Comparison of ENCODE assay signal across 20 cellular contexts in genomic region chrX:41421071-41421729, GRCh38. TPM values are rescaled to one million over a fixed set of nuclear protein-coding genes. Genes with fewer than 3 reads are reported as not detected.
DNase-seq lines count a peak whose midpoint lies in the region; ATAC-seq and TF ChIP-seq lines count a peak whose summit lies in the region.
"Had no signal": no experiment of that assay in that cellular context is flagged by ENCODE, and none has a peak within 500 bp of the region (broad histone marks: within the 10 kb centered on the region; RNA-seq: fewer than 3 reads in every experiment).

No MANE protein-coding gene starts in this region.

- 24% methylated on average over 12 of the region's 12 CpGs for WGBS in prostate gland

- H3K36me3 ChIP-seq in prostate gland (no peaks in the 10 kb centered on the region), HAP-1 (replicated peaks) (no peaks in the 10 kb centered on the region)
- H3K36me3 ChIP-seq: neutrophil, stomach, WERI-Rb-1 had no signal

- DNase-seq in activated T-cell treated with anti-CD3 and anti-CD28 coated beads, Interleukin-2, amount 50 U/mL, for 4 hours, result no peak
- no peak for DNase-seq in activated T-cell treated with anti-CD3 and anti-CD28 coated beads, Interleukin-2, amount 50 U/mL, for 48 hours
- DNase-seq in HFFc6, result no peak
- DNase-seq in dorsolateral prefrontal cortex, result no peak
- DNase-seq in prostate gland (ENCODE audit: low spot score), result peak; percentile 21
- no peak for DNase-seq in HAP-1 (ENCODE audit: low spot score in 2 of 2)
- DNase-seq: activated T-cell treated with anti-CD3 and anti-CD28 coated beads for 4 hours, aorta, foreskin fibroblast, H7, NCI-H1092 treated with DMSO at 0.1 percent for 48 hours, stomach, WERI-Rb-1 had no signal

- H3K9me3 Mint-ChIP-seq in activated T-cell treated with anti-CD3 and anti-CD28 coated beads, Interleukin-2, amount 50 U/mL, for 4 hours, result no peaks in the 10 kb centered on the region
- no peaks in the 10 kb centered on the region for H3K9me3 Mint-ChIP-seq in HFFc6
- H3K9me3 Mint-ChIP-seq: IgD-negative memory B cell, memory B cell had no signal

- H3K27ac ChIP-seq in dorsolateral prefrontal cortex (no peak overlapping the region), prostate gland (no peak overlapping the region)
- H3K27ac ChIP-seq: neutrophil, SK-N-MC, stomach, WERI-Rb-1 had no signal

- no peak for ATAC-seq in activated T-cell treated with anti-CD3 and anti-CD28 coated beads, Interleukin-2, amount 50 U/mL, for 4 hours
- ATAC-seq in HG02885 (IDR thresholded peaks at IDR 0.05; ENCODE audit: poor library complexity, unreplicated experiment) (no peak), GM21390 (IDR thresholded peaks at IDR 0.05; ENCODE audit: unreplicated experiment) (no peak)

- TF ChIP-seq POLR2A in prostate gland (IDR thresholded peaks at IDR 0.05), result no peak

- H3K4me3 Mint-ChIP-seq in activated T-cell treated with anti-CD3 and anti-CD28 coated beads, Interleukin-2, amount 50 U/mL, for 4 hours, result peak overlapping the region; percentile 31
- H3K4me3 Mint-ChIP-seq in HFFc6, result peak overlapping the region; percentile 57; the same call in 1 of the 2 replicates
- H3K4me3 Mint-ChIP-seq: IgD-negative memory B cell, memory B cell had no signal

- H3K36me3 Mint-ChIP-seq in activated T-cell treated with anti-CD3 and anti-CD28 coated beads, Interleukin-2, amount 50 U/mL, for 4 hours (ENCODE audit: insufficient read depth), result no peaks in the 10 kb centered on the region
- no peaks in the 10 kb centered on the region for H3K36me3 Mint-ChIP-seq in HFFc6 (ENCODE audit: low read depth)
- H3K36me3 Mint-ChIP-seq: IgD-negative memory B cell, memory B cell had no signal

- no peak overlapping the region for H3K27ac Mint-ChIP-seq in HFFc6
- H3K27ac Mint-ChIP-seq: IgD-negative memory B cell, memory B cell had no signal

- no peaks in the 10 kb centered on the region for H3K4me1 Mint-ChIP-seq in activated T-cell treated with anti-CD3 and anti-CD28 coated beads, Interleukin-2, amount 50 U/mL, for 4 hours (ENCODE audit: low read depth)
- H3K4me1 Mint-ChIP-seq in HFFc6 (ENCODE audit: low read depth), result no peaks in the 10 kb centered on the region
- H3K4me1 Mint-ChIP-seq: IgD-negative memory B cell, memory B cell had no signal

- no peaks in the 10 kb centered on the region for H3K4me1 ChIP-seq in prostate gland (replicated peaks)
- no peaks in the 10 kb centered on the region for H3K4me1 ChIP-seq in HAP-1
- H3K4me1 ChIP-seq: stomach had no signal

- H3K4me3 ChIP-seq in dorsolateral prefrontal cortex (peak overlapping the region in 30 of 59 donors; percentile 2 to 52 (median 26)), prostate gland (no peak overlapping the region), HAP-1 (no peak overlapping the region)
- H3K4me3 ChIP-seq: SK-N-MC had no signal

- intact Hi-C loops in dorsolateral prefrontal cortex (cut with DNase I), result no loop called here
- intact Hi-C loops in prostate gland (cut with DNase I), result no loop called here

- in situ Hi-C loops in HAP-1 (cut with MboI; ENCODE audit: low sequenced_read_pairs), result no loop called here

- H3K9me3 ChIP-seq in prostate gland, result no peaks in the 10 kb centered on the region
- H3K9me3 ChIP-seq in HAP-1, result no peaks in the 10 kb centered on the region
- H3K9me3 ChIP-seq: neutrophil, stomach had no signal

- H3K27me3 ChIP-seq in dorsolateral prefrontal cortex, result peaks cover 0 to 74% (median 16%) of the 10 kb centered on the region in 45 donors
- no peaks in the 10 kb centered on the region for H3K27me3 ChIP-seq in prostate gland (replicated peaks; ENCODE audit: insufficient read depth)
- no peaks in the 10 kb centered on the region for H3K27me3 ChIP-seq in HAP-1 (ENCODE audit: low read depth)
- H3K27me3 ChIP-seq: neutrophil had no signal

- H3K27me3 Mint-ChIP-seq in activated T-cell treated with anti-CD3 and anti-CD28 coated beads, Interleukin-2, amount 50 U/mL, for 4 hours (ENCODE audit: low read depth), result no peaks in the 10 kb centered on the region
- no peaks in the 10 kb centered on the region; the same call in 1 of the 2 replicates for H3K27me3 Mint-ChIP-seq in HFFc6 (ENCODE audit: insufficient read depth)
- H3K27me3 Mint-ChIP-seq: memory B cell had no signal

- TF ChIP-seq CTCF in HFFc6 (IDR thresholded peaks at IDR 0.05), result no peak
- no peak for TF ChIP-seq CTCF in dorsolateral prefrontal cortex (IDR thresholded peaks at IDR 0.05 in 54 of 56, conservative IDR thresholded peaks at IDR 0.05 in 2 of 56; ENCODE audit: low read depth in 1 of 56, partially characterized antibody in 56 of 56)
- no peak for TF ChIP-seq CTCF in prostate gland (IDR thresholded peaks at IDR 0.05)

RNA-seq across cellular contexts. Expression of gene NYX, which starts 25.9 kb away (rescaled TPM):
- total RNA-seq in activated T-cell treated with anti-CD3 and anti-CD28 coated beads, Interleukin-2, amount 50 U/mL, for 4 hours, result not detected
- total RNA-seq in HFFc6 (2021; fragmentation: NEBNext Ultra II Directional; extraction: Animal tissue kit (Norgen Biotek cat#: 25700)), result not detected
- total RNA-seq in dorsolateral prefrontal cortex, result under 1 TPM in 10 of 120 experiments, not detected in 110; 0.13 to 0.63 (median 0.20) TPM
- total RNA-seq in prostate gland, result not detected
- total RNA-seq: aorta, dermis microvascular lymphatic vessel endothelial cell, H7, stomach had no signal

Comparison
In these comparisons a context has a peak if more than half of its experiments do, and no peak if none do; other contexts are left out.
1. H3K4me3 ChIP-seq: peak in dorsolateral prefrontal cortex (30 of 59); none in prostate gland (0 of 2) and HAP-1 (single experiment).